In the genomic region with DNA sequence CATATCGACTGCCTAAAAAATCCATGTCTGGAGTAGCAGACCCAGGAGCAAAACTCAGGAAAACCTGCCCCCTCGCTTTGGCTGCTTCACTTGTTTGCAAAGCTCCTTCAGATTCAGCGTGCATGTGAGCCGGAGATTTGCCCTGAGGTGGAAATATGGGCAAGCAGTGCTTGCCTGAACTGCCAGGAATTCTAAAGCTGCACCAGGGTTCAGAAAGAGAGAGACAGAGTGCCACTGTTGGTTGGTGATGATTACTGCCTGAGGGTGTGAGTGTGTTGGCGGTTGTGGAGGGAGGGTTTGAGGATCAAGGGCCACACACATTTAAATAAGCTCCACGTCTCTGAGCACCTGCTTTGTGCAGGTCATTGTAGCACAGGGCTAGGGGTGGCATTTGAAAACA, we compare ENCODE assay signal across 26 cellular contexts.
"Had no signal": no experiment of that assay in that cellular context is flagged by ENCODE, and none has a peak within 500 bp of the region (broad histone marks: within the 10 kb centered on the region; RNA-seq: fewer than 3 reads in every experiment).

No MANE protein-coding gene starts in this region.

- H3K27ac ChIP-seq: colonic mucosa, foreskin keratinocyte, lower lobe of right lung, pancreas, sigmoid colon, spleen, thoracic aorta had no signal

- FAIRE-seq: islet of Langerhans, pancreas had no signal

- H3K4me1 ChIP-seq: colonic mucosa, foreskin keratinocyte, lower lobe of right lung, pancreas, sigmoid colon, spleen had no signal

- DNase-seq: activated B cell treated with CpG ODN at 0.5 μM for 24 hours; activated CD4-positive, alpha-beta memory T cell treated with anti-CD3 and anti-CD28 coated beads, Interleukin-2, amount 10 ng/mL, durations not matched to agents 7 days and 5 days; activated CD4-positive, alpha-beta T cell treated with anti-CD3 and anti-CD28 coated beads for 48 hours; activated CD8-positive, alpha-beta memory T cell treated with anti-CD3 and anti-CD28 coated beads, Interleukin-2, amount 10 ng/mL, durations not matched to agents 7 days and 5 days; activated naive CD4-positive, alpha-beta T cell; activated naive CD8-positive, alpha-beta T cell treated with anti-CD3 and anti-CD28 coated beads for 36 hours; activated T-cell treated with anti-CD3 and anti-CD28 coated beads, Interleukin-2, amount 50 U/mL, for 1 hour; amygdala; central memory CD4-positive, alpha-beta T cell; colonic mucosa; endodermal cell; glutamatergic neuron; hippocampal formation; left colon; lower lobe of right lung; natural killer cell; pancreas; sigmoid colon; spleen; stimulated activated CD4-positive, alpha-beta T cell treated with anti-CD3 and anti-CD28 coated beads, Interleukin-4, amount 100 ng/mL, for 4 hours; T-helper 9 cell had no signal

- H3K4me3 ChIP-seq: colonic mucosa, lower lobe of right lung, pancreas, sigmoid colon, spleen, thoracic aorta had no signal

- H3K9me3 ChIP-seq: colonic mucosa, lower lobe of right lung, pancreas, sigmoid colon, spleen, thoracic aorta had no signal

- ATAC-seq: activated CD8-positive, alpha-beta memory T cell treated with anti-CD3 and anti-CD28 coated beads, Interleukin-2, amount 10 ng/mL, durations not matched to agents 7 days and 5 days; activated T-helper 17 cell treated with anti-CD3 and anti-CD28 coated beads, Interleukin-2, amount 50 U/mL, for 72 hours; foreskin keratinocyte; left colon; lower lobe of right lung; natural killer cell; pancreas; stimulated activated memory B cell treated with anti-CD40 and anti-IgM and Interleukin-4, amounts not matched to agents 10 μg/mL and 1 μg/mL and 100 μg/mL, for 72 hours had no signal

- H3K36me3 ChIP-seq: colonic mucosa, lower lobe of right lung, pancreas, sigmoid colon, spleen, thoracic aorta had no signal

- H3K27me3 ChIP-seq: colonic mucosa, foreskin keratinocyte, pancreas, sigmoid colon, spleen had no signal
